In the genomic region with DNA sequence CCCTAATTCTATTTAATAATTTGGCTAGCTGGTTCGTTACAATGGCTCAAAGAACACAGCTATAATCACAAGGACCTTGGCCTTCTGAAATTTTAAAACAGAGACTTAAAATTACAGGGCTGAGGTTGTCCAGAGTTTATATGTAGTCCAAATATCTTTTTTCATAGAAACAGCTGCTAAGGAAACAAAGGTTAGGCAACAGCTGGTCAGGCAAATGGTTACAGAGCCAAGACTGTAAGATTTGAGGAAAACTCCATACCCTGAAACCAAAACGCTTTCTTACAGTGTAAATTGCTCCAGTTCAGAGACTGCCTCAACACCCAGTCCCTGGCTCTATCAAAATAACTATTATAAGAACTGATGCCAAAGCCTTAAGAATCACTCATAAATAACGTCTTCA, we compare ENCODE assay signal across 25 cellular contexts. TPM values are rescaled to one million over a fixed set of nuclear protein-coding genes. Genes with fewer than 3 reads are reported as not detected.
A peak's percentile ranks its signal among the peaks of the same experiment; 100 is the strongest.
DNase-seq lines count a peak whose midpoint lies in the region; ATAC-seq, FAIRE-seq and TF ChIP-seq lines count a peak whose summit lies in the region.
"Had no signal": no experiment of that assay in that cellular context is flagged by ENCODE, and none has a peak within 500 bp of the region (broad histone marks: within the 10 kb centered on the region; RNA-seq: fewer than 3 reads in every experiment).

No MANE protein-coding gene starts in this region.

- peaks cover 9% of the 10 kb centered on the region; the same call in 1 of the 2 replicates for H3K4me1 ChIP-seq in GM23248 (ENCODE audit: insufficient read depth)
- H3K4me1 ChIP-seq in SJCRH30 = peaks cover 12% of the 10 kb centered on the region
- peaks cover 18% of the 10 kb centered on the region for H3K4me1 ChIP-seq in foreskin keratinocyte
- H3K4me1 ChIP-seq: gastroesophageal sphincter, Peyer's patch had no signal

- H3F3A ChIP-seq in GM23248 (ENCODE audit: insufficient read depth) = no peaks in the 10 kb centered on the region

- no peak for FAIRE-seq in RCC 7860 (lab: Jason Lieb, UNC)

- WGBS in GM23248 (ENCODE audit: low coverage in 1 of 2, low lambda C conversion rate in 2 of 2, missing lambda C conversion rate in 2 of 2), 2 experiments = 37 to 40% methylated on average over 3 of the region's 3 CpGs

- H3K9me2 ChIP-seq in GM23248 (ENCODE audit: insufficient read depth) = no peaks in the 10 kb centered on the region

- H3K9ac ChIP-seq in GM23248 = no peak overlapping the region

- H3K9me3 ChIP-seq in GM23248 (ENCODE audit: low read depth) (no peaks in the 10 kb centered on the region), SJCRH30 (replicated peaks) (no peaks in the 10 kb centered on the region)
- H3K9me3 ChIP-seq: gastroesophageal sphincter, Peyer's patch, thyroid gland had no signal

- no peaks in the 10 kb centered on the region for H4K20me1 ChIP-seq in GM23248 (ENCODE audit: insufficient read depth)

- intact Hi-C loops in sciatic nerve (cut with DNase I) = no loop called here

- DNase-seq in GM23248 = peak; percentile 24
- DNase-seq in SJCRH30 = peak; percentile 47 to 82
- no peak for DNase-seq in foreskin keratinocyte
- no peak for DNase-seq in sciatic nerve (ENCODE audit: low spot score)
- no peak for DNase-seq in RCC 7860 (ENCODE audit: low spot score)
- DNase-seq in NCI-H446 (lab: John Stamatoyannopoulos, UW) = no peak
- DNase-seq: activated CD4-positive, alpha-beta T cell treated with anti-CD3 and anti-CD28 coated beads for 1 hour; activated CD8-positive, alpha-beta T cell treated with anti-CD3 and anti-CD28 coated beads, Interleukin-2, amount 10 ng/mL, durations not matched to agents 7 days and 5 days; activated gamma-delta T cell; activated naive CD8-positive, alpha-beta T cell treated with anti-CD3 and anti-CD28 coated beads, Interleukin-2, amount 50 U/mL, for 24 hours; activated T-cell treated with anti-CD3 and anti-CD28 coated beads for 4 hours; CD4-positive, alpha-beta memory T cell; EL; naive B cell; NCI-H146; NCI-H510A treated with DMSO at 0.1 percent for 48 hours; NK-92 treated with Interleukin-12 subunit alpha and Interleukin-12 subunit beta, amount 100 ng/mL, for 24 hours; Peyer's patch; retina; stimulated activated CD4-positive, alpha-beta T cell treated with anti-CD3 and anti-CD28 coated beads, Interleukin-4, amount 100 ng/mL, for 4 hours; stimulated activated naive CD4-positive, alpha-beta T cell treated with Interleukin-2 at 50 U/mL for 16 hours; thyroid gland had no signal

- ATAC-seq in foreskin keratinocyte (no peak), sciatic nerve (peak; percentile 72), GM21737 (IDR thresholded peaks at IDR 0.05; ENCODE audit: unreplicated experiment) (no peak)
- ATAC-seq: activated CD8-positive, alpha-beta T cell treated with anti-CD3 and anti-CD28 coated beads, Interleukin-2, amount 10 ng/mL, durations not matched to agents 7 days and 5 days; activated naive CD8-positive, alpha-beta T cell treated with anti-CD3 and anti-CD28 coated beads, Interleukin-2, amount 50 U/mL, for 24 hours; gastroesophageal sphincter had no signal

- in situ Hi-C loops in GM23248 (cut with MboI) = loop anchor here (10.0 kb wide), 1 partner anchor 115 kb away; no protein-coding TSS in a partner anchor

- H3K79me2 ChIP-seq in GM23248 (ENCODE audit: insufficient read depth) = no peaks in the 10 kb centered on the region

- H3K27me3 ChIP-seq in GM23248 (replicated peaks; ENCODE audit: insufficient read depth) (no peaks in the 10 kb centered on the region), SJCRH30 (no peaks in the 10 kb centered on the region), foreskin keratinocyte (no peaks in the 10 kb centered on the region)
- H3K27me3 ChIP-seq: gastroesophageal sphincter, Peyer's patch, thyroid gland had no signal

- no peak overlapping the region for H3K27ac ChIP-seq in GM23248
- H3K27ac ChIP-seq in SJCRH30 = peak overlapping the region; percentile 79
- peak overlapping the region; percentile 3 for H3K27ac ChIP-seq in foreskin keratinocyte
- H3K27ac ChIP-seq: epithelial cell of prostate, gastroesophageal sphincter, Peyer's patch, thyroid gland had no signal

- no peaks in the 10 kb centered on the region for H3K36me3 ChIP-seq in GM23248 (ENCODE audit: low read depth)
- no peaks in the 10 kb centered on the region; the same call in 1 of the 2 replicates for H3K36me3 ChIP-seq in SJCRH30
- H3K36me3 ChIP-seq: gastroesophageal sphincter, Peyer's patch, thyroid gland had no signal

- H3K4me3 ChIP-seq in GM23248 = no peak overlapping the region
- H3K4me3 ChIP-seq in SJCRH30 = peak overlapping the region; percentile 18
- H3K4me3 ChIP-seq: gastroesophageal sphincter, Peyer's patch, thyroid gland had no signal

- TF ChIP-seq CTCF in foreskin keratinocyte (conservative IDR thresholded peaks at IDR 0.05) = no peak

- no peak overlapping the region for H3K4me2 ChIP-seq in GM23248 (ENCODE audit: unreplicated experiment)

- peak overlapping the region; percentile 50 for H2AFZ ChIP-seq in GM23248

RNA-seq across cellular contexts. Expression of gene ARHGAP18, which starts 9.7 kb away (rescaled TPM):
- total RNA-seq in GM23248 (2014; rRNA removed; shearing (Covaris generic)) = 23.8 and 25.3 TPM in 2 replicates
- 12.0 and 12.5 TPM in 2 replicates for polyA plus RNA-seq in GM23248 (2016; fragmentation: Nextera tagmentation; extraction: Ambion mirVana)
- 14.1 and 14.6 TPM in 2 replicates for total RNA-seq in SJCRH30 (2014; rRNA removed; shearing (Covaris generic))
- 37.5 and 57.1 TPM in 2 replicates for total RNA-seq in foreskin keratinocyte
- 12.4 and 15.7 TPM in 2 replicates for polyA plus RNA-seq in foreskin keratinocyte
- total RNA-seq in sciatic nerve = 18.2 TPM

Comparison
In these comparisons a context has a peak if more than half of its experiments do, and no peak if none do; other contexts are left out.
1. DNase-seq: peak in GM23248 (single experiment) and SJCRH30 (2 of 2); none in foreskin keratinocyte (0 of 2), sciatic nerve (single experiment), RCC 7860 (single experiment) and NCI-H446 (0 of 2).